Comparison of ENCODE assay signal across 8 cellular contexts in the genomic region with DNA sequence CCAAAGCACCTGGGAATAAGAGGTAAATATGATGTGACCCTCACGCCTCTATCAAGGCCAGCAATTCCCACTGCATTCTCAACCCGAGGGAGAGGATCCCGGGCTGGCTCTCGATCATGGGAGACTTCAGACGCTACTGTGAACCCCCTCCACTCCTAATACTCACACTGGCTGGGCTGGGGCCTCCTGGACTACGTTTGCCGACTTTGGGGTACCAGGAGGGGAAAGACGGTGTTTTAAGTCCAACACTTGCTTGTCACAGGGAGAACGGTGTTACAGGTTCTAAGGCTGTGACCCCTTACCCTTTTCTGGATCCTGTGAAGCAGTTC. TPM values are rescaled to one million over a fixed set of nuclear protein-coding genes. Genes with fewer than 3 reads are reported as not detected.
DNase-seq lines count a peak whose midpoint lies in the region; ATAC-seq and TF ChIP-seq lines count a peak whose summit lies in the region.

No MANE protein-coding gene starts in this region.

- BruUV-seq in PC-3 (replicated peaks; lab: Mats Ljungman, UMichigan), result TSS peak; percentile 71

- POLR2A ChIA-PET in PC-3 (lab: Charles Lee; ENCODE audit: unreplicated experiment), result interaction anchor here (0.6 to 1.0 kb wide), 2 partner anchors 36 to 39 kb away, joined by 3 to 12 read pairs; partner anchors contain the start of gene PTGES3
- POLR2A ChIA-PET in naive thymus-derived CD8-positive, alpha-beta T cell (lab: Charles Lee), result interaction anchor here (0.7 to 8.9 kb wide), 14 partner anchors 8 to 1017 kb away, joined by 3 to 110 read pairs (median 6); partner anchors contain the start of genes ATP5F1B, BAZ2A, PTGES3 and RAB5B

- H3K27ac Mint-ChIP-seq in naive thymus-derived CD8-positive, alpha-beta T cell, result peak overlapping the region; percentile 97 to 99 (median 98)

- peaks cover 0 to 50% (median 10%) of the 10 kb centered on the region in 3 donors for H3K36me3 Mint-ChIP-seq in naive thymus-derived CD8-positive, alpha-beta T cell

- no peaks in the 10 kb centered on the region for H3K9me2 ChIP-seq in PC-3 (replicated peaks; ENCODE audit: low read length)

- H3K4me1 Mint-ChIP-seq in naive thymus-derived CD8-positive, alpha-beta T cell, result peaks cover 39 to 65% (median 58%) of the 10 kb centered on the region in 4 donors

- H3K36me3 ChIP-seq in PC-3 (ENCODE audit: low read depth, low read length), result peaks cover 45% of the 10 kb centered on the region
- no peaks in the 10 kb centered on the region for H3K36me3 ChIP-seq in endocrine pancreas (ENCODE audit: control insufficient read depth, insufficient read depth, low read length)

- CTCF ChIA-PET in PC-3 (lab: Charles Lee), result interaction anchor here (1.6 kb wide), 1 partner anchor 88 kb away, joined by 6 read pairs; no protein-coding TSS in a partner anchor

- H3K4me3 ChIP-seq in GM12864 (ENCODE audit: low read depth, low read length), result peak overlapping the region; percentile 96
- H3K4me3 ChIP-seq in PC-3 (ENCODE audit: low read length), result peak overlapping the region; percentile 88
- H3K4me3 ChIP-seq in endocrine pancreas (ENCODE audit: control insufficient read depth, insufficient read depth, low read length), result peak overlapping the region; percentile 66

- H3K27me3 Mint-ChIP-seq in naive thymus-derived CD8-positive, alpha-beta T cell, result no peaks in the 10 kb centered on the region

- H3F3A ChIP-seq in PC-3 (ENCODE audit: low read length, unreplicated experiment), result no peaks in the 10 kb centered on the region

- no peaks in the 10 kb centered on the region for H3K27me3 ChIP-seq in PC-3 (ENCODE audit: low read length)
- H3K27me3 ChIP-seq in endocrine pancreas (ENCODE audit: control insufficient read depth, insufficient read depth, low read length), result no peaks in the 10 kb centered on the region

- no peak for DNase-seq in GM12864 (ENCODE audit: low read depth)
- DNase-seq in PC-3, result no peak
- DNase-seq in naive thymus-derived CD8-positive, alpha-beta T cell, result peak in 1 of 10 donors; percentile 7
- no peak for DNase-seq in occipital lobe (lab: John Stamatoyannopoulos, UW)

- peak overlapping the region; percentile 77 for H3K27ac ChIP-seq in PC-3 (ENCODE audit: low read length)

- TF ChIP-seq CTCF in GM12864 (IDR thresholded peaks at IDR 0.05; ENCODE audit: low read depth, low read length, missing control alignments), result no peak
- TF ChIP-seq CTCF in PC-3 (conservative IDR thresholded peaks at IDR 0.05; ENCODE audit: low read depth, low read length), result no peak

- H3K9ac ChIP-seq in PC-3 (ENCODE audit: low read length), result peak overlapping the region; percentile 99
- peak overlapping the region; percentile 88 for H3K9ac ChIP-seq in endocrine pancreas (ENCODE audit: control insufficient read depth, insufficient read depth, low read length)

- H3K9me3 ChIP-seq in PC-3 (ENCODE audit: low read length) (no peaks in the 10 kb centered on the region), endocrine pancreas (ENCODE audit: control insufficient read depth, low read length) (no peaks in the 10 kb centered on the region)

- intact Hi-C loops in PC-3 (cut with micrococcal nuclease), result loop anchor here (2.0 kb wide), 2 partner anchors 36 to 88 kb away; partner anchors contain the start of gene PTGES3

- peak overlapping the region; percentile 3; the same call in 1 of the 2 replicates for H2AFZ ChIP-seq in PC-3 (ENCODE audit: low read length)

- no peak for ATAC-seq in PC-3
- no peak for ATAC-seq in naive thymus-derived CD8-positive, alpha-beta T cell
- no peak for ATAC-seq in HG03095 (IDR thresholded peaks at IDR 0.05; ENCODE audit: unreplicated experiment)
- ATAC-seq in HG02763 (IDR thresholded peaks at IDR 0.05; ENCODE audit: unreplicated experiment), result no peak
- no peak for ATAC-seq in GM21786 (IDR thresholded peaks at IDR 0.05; ENCODE audit: unreplicated experiment)

- peaks cover 55% of the 10 kb centered on the region for H3K79me2 ChIP-seq in PC-3 (ENCODE audit: low read length)

- H4K20me1 ChIP-seq in PC-3 (ENCODE audit: low read length), result peaks cover 47% of the 10 kb centered on the region

- H3K4me3 Mint-ChIP-seq in naive thymus-derived CD8-positive, alpha-beta T cell, result peak overlapping the region; percentile 92 to 98 (median 96)

- H3K4me2 ChIP-seq in PC-3 (ENCODE audit: low read length), result peak overlapping the region; percentile 98

- no peaks in the 10 kb centered on the region for H3K9me3 Mint-ChIP-seq in naive thymus-derived CD8-positive, alpha-beta T cell

- peaks cover 39% of the 10 kb centered on the region for H3K4me1 ChIP-seq in PC-3 (ENCODE audit: insufficient read depth, low read length)
- H3K4me1 ChIP-seq in endocrine pancreas (ENCODE audit: control insufficient read depth, insufficient read depth, low read length), result peaks cover 15% of the 10 kb centered on the region

RNA-seq across cellular contexts. Expression of gene NACA, which starts 0.5 kb away (rescaled TPM):
- total RNA-seq in PC-3 (2014; rRNA removed) (839 and 1,420 TPM in 2 replicates), occipital lobe (1,394 TPM)
- 1,000 to 10,000 TPM; 1,471 to 1,474 TPM for total RNA-seq in naive thymus-derived CD8-positive, alpha-beta T cell
- 1,000 to 10,000 TPM; 1,330 to 1,441 (median 1,344) TPM for polyA plus RNA-seq in naive thymus-derived CD8-positive, alpha-beta T cell

RNA-seq across cellular contexts. Expression of gene PRIM1, which starts 27.5 kb away (rescaled TPM):
- 25.0 and 32.3 TPM in 2 replicates for total RNA-seq in PC-3 (2014; rRNA removed)
- 10 to 100 TPM; 26.3 to 26.7 TPM for total RNA-seq in naive thymus-derived CD8-positive, alpha-beta T cell
- 10 to 100 TPM; 43.8 to 49.1 (median 45.8) TPM for polyA plus RNA-seq in naive thymus-derived CD8-positive, alpha-beta T cell
- 32.8 TPM for total RNA-seq in occipital lobe

RNA-seq across cellular contexts. Expression of gene PTGES3, which starts 36.5 kb away (rescaled TPM):
- total RNA-seq in PC-3 (2014; rRNA removed) (165 and 172 TPM in 2 replicates), occipital lobe (86.4 TPM)
- 100 to 1,000 TPM; 179 to 197 TPM for total RNA-seq in naive thymus-derived CD8-positive, alpha-beta T cell
- polyA plus RNA-seq in naive thymus-derived CD8-positive, alpha-beta T cell, result 100 to 1,000 TPM; 229 to 236 (median 234) TPM

RNA-seq across cellular contexts. Expression of gene HSD17B6, which starts 38.5 kb away (rescaled TPM):
- 0.73 TPM in 1 of 2 replicates, not detected in the other for total RNA-seq in PC-3 (2014; rRNA removed)
- total RNA-seq in naive thymus-derived CD8-positive, alpha-beta T cell, result 1 to 10 TPM; 1.2 to 1.3 TPM
- 1 to 10 TPM in 2 of 3 donors, under 1 TPM in 1; 0.71 to 1.3 (median 1.1) TPM for polyA plus RNA-seq in naive thymus-derived CD8-positive, alpha-beta T cell
- total RNA-seq in occipital lobe, result 1.2 TPM
